13 cellular contexts compared by ENCODE assay signal in the genomic region with DNA sequence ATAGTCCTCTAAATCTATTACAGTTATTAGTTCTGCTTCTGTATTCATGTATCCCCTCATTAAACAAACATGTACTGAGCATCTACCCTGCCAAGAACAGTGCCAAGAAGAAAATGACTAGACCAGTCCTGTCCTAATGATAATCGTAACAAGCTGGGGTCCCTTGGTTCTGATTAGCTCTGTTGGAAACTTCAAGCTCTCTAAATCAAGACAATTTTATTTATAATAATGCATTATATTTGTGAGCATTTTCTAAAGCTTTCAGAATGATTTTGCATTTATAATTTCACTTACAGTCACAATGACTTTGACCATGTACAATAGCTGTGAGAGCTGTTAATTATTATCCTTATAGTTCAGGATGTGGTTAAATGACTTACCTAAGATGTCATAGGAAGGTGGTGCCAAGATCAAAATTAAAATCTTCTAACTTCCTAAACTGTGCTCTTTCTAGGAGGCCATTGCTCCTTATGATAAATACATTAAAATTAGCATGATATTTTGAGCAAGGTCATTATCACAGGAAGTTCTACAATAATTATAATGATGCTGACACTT.
DNase-seq lines count a peak whose midpoint lies in the region; ATAC-seq and TF ChIP-seq lines count a peak whose summit lies in the region.
"Had no signal": no experiment of that assay in that cellular context is flagged by ENCODE, and none has a peak within 500 bp of the region (broad histone marks: within the 10 kb centered on the region; RNA-seq: fewer than 3 reads in every experiment).

No MANE protein-coding gene starts in this region.

- no peak overlapping the region for H3K4me3 ChIP-seq in upper lobe of left lung
- H3K4me3 ChIP-seq: BLaER1 treated with 17β-estradiol and CSF1 and Interleukin-3, amounts not matched to agents 10 nM and 100 nM; right lobe of liver had no signal

- intact Hi-C loops in Calu3 (cut with micrococcal nuclease; ENCODE audit: unreplicated experiment), result loop anchor here (1.0 to 5.0 kb wide), 2 partner anchors 167 to 340 kb away; no protein-coding TSS in a partner anchor

- DNase-seq in Calu3, result no peak
- DNase-seq in NCI-H446 treated with DMSO at 0.1 percent for 48 hours (lab: John Stamatoyannopoulos, UW), result peak; percentile 20
- no peak for DNase-seq in activated CD8-positive, alpha-beta memory T cell treated with anti-CD3 and anti-CD28 coated beads for 24 hours
- no peak for DNase-seq in upper lobe of left lung
- no peak for DNase-seq in DMS53 treated with DMSO at 0.1 percent for 48 hours (lab: John Stamatoyannopoulos, UW; ENCODE audit: unreplicated experiment)
- no peak for DNase-seq in SK-N-DZ (ENCODE audit: low spot score)
- DNase-seq: anterior cingulate cortex, NCI-H526, right lobe of liver, SW 1271 had no signal

- no peaks in the 10 kb centered on the region for H3K27me3 Mint-ChIP-seq in Calu3 (ENCODE audit: unreplicated experiment)

- peaks cover 20% of the 10 kb centered on the region for H3K4me1 Mint-ChIP-seq in Calu3 (ENCODE audit: low read depth, unreplicated experiment)

- ATAC-seq in GM19452 (IDR thresholded peaks at IDR 0.05; ENCODE audit: unreplicated experiment), result peak; percentile 85
- ATAC-seq in HG02943 (IDR thresholded peaks at IDR 0.05; ENCODE audit: low read depth, unreplicated experiment), result peak; percentile 92
- no peak for ATAC-seq in upper lobe of left lung (ENCODE audit: low FRiP score in 2 of 2)
- ATAC-seq: right lobe of liver had no signal

- H3K36me3 ChIP-seq in upper lobe of left lung, result no peaks in the 10 kb centered on the region
- H3K36me3 ChIP-seq: BLaER1 treated with 17β-estradiol and CSF1 and Interleukin-3, amounts not matched to agents 10 nM and 100 nM; right lobe of liver had no signal

- TF ChIP-seq POLR2A in upper lobe of left lung (IDR thresholded peaks at IDR 0.05), result no peak

- peaks cover 2% of the 10 kb centered on the region for H3K9me3 Mint-ChIP-seq in Calu3 (ENCODE audit: low read depth, unreplicated experiment)

- H3K27ac Mint-ChIP-seq in Calu3 (ENCODE audit: unreplicated experiment), result peak overlapping the region; percentile 92

- H3K9me3 ChIP-seq in upper lobe of left lung, result no peaks in the 10 kb centered on the region
- H3K9me3 ChIP-seq: right lobe of liver had no signal

- H3K4me1 ChIP-seq in upper lobe of left lung, result peaks cover 0 to 3% (median 0%) of the 10 kb centered on the region in 4 donors
- H3K4me1 ChIP-seq: right lobe of liver had no signal

- no peaks in the 10 kb centered on the region for H3K27me3 ChIP-seq in upper lobe of left lung
- H3K27me3 ChIP-seq: BLaER1 treated with 17β-estradiol and CSF1 and Interleukin-3, amounts not matched to agents 10 nM and 100 nM; right lobe of liver had no signal

- CTCF ChIA-PET in Calu3 (lab: Charles Lee), result interaction anchor here (0.6 to 1.4 kb wide), 2 partner anchors 14 to 340 kb away, joined by 3 to 4 read pairs; no protein-coding TSS in a partner anchor

- TF ChIP-seq CTCF in Calu3 (IDR thresholded peaks at IDR 0.05; ENCODE audit: unreplicated experiment), result no peak
- no peak for TF ChIP-seq CTCF in upper lobe of left lung (IDR thresholded peaks at IDR 0.05)

- no TSS peak for BruUV-seq in Calu3 (replicated peaks; lab: Mats Ljungman, UMichigan)

- H3K27ac ChIP-seq in upper lobe of left lung, result no peak overlapping the region
- H3K27ac ChIP-seq: BLaER1 treated with 17β-estradiol and CSF1 and Interleukin-3, amounts not matched to agents 10 nM and 100 nM; right lobe of liver had no signal

- WGBS in upper lobe of left lung, 2 donors, result 80 to 90% methylated on average over 1 of the region's 1 CpG

- H3K4me3 Mint-ChIP-seq in Calu3 (ENCODE audit: low read depth, unreplicated experiment), result no peak overlapping the region

- TF ChIP-seq EP300 in upper lobe of left lung (IDR thresholded peaks at IDR 0.05), result no peak

- H3K36me3 Mint-ChIP-seq in Calu3 (ENCODE audit: insufficient read depth, unreplicated experiment), result no peaks in the 10 kb centered on the region

Comparison
In these comparisons a context has a peak if more than half of its experiments do, and no peak if none do; other contexts are left out.
1. ATAC-seq: peak in GM19452 (single experiment) and HG02943 (single experiment); none in upper lobe of left lung (0 of 2).